In genomic region chr12:90999946-91000345, GRCh38 we compare ENCODE assay signal across 38 cellular contexts. TPM values are rescaled to one million over a fixed set of nuclear protein-coding genes. Genes with fewer than 3 reads are reported as not detected.
A peak's percentile ranks its signal among the peaks of the same experiment; 100 is the strongest.
DNase-seq lines count a peak whose midpoint lies in the region; ATAC-seq and TF ChIP-seq lines count a peak whose summit lies in the region.
"Had no signal": no experiment of that assay in that cellular context is flagged by ENCODE, and none has a peak within 500 bp of the region (broad histone marks: within the 10 kb centered on the region; RNA-seq: fewer than 3 reads in every experiment).

No MANE protein-coding gene starts in this region.

- TF ChIP-seq CTCF in 22Rv1 (IDR thresholded peaks at IDR 0.05) (no peak), foreskin keratinocyte (conservative IDR thresholded peaks at IDR 0.05) (no peak)

- no peaks in the 10 kb centered on the region for H3K4me1 Mint-ChIP-seq in activated CD4-positive, alpha-beta T cell treated with anti-CD3 and anti-CD28 coated beads, Interleukin-2, amount 10 ng/mL, durations not matched to agents 24 days and 14 days
- H3K4me1 Mint-ChIP-seq: CD4-positive, alpha-beta memory T cell; naive thymus-derived CD8-positive, alpha-beta T cell; stimulated activated naive CD8-positive, alpha-beta T cell treated with anti-CD3 and anti-CD28 coated beads, Interleukin-15, amount 100 ng/mL, for 72 hours had no signal

- H3K27me3 Mint-ChIP-seq in activated CD4-positive, alpha-beta T cell treated with anti-CD3 and anti-CD28 coated beads, Interleukin-2, amount 10 ng/mL, durations not matched to agents 24 days and 14 days, result peaks cover 4% of the 10 kb centered on the region
- H3K27me3 Mint-ChIP-seq: CD4-positive, alpha-beta memory T cell had no signal

- no peak overlapping the region for H3K27ac Mint-ChIP-seq in activated CD4-positive, alpha-beta T cell treated with anti-CD3 and anti-CD28 coated beads, Interleukin-2, amount 10 ng/mL, durations not matched to agents 24 days and 14 days
- H3K27ac Mint-ChIP-seq: activated naive CD4-positive, alpha-beta T cell treated with anti-CD3 and anti-CD28 coated beads for 36 hours; activated T-helper 1 cell treated with anti-CD3 and anti-CD28 coated beads, Interleukin-12 subunit alpha, Interleukin-12 subunit beta, Interleukin-2, Interleukin-4 antibody, amounts not matched to agents 30 ng/mL and 10 ng/mL and 1 ng/mL, durations not matched to agents 14 hours and 24 hours and 36 hours; CD4-positive, alpha-beta memory T cell; mesothelial cell of epicardium; naive thymus-derived CD8-positive, alpha-beta T cell; stimulated activated naive CD8-positive, alpha-beta T cell treated with anti-CD3 and anti-CD28 coated beads, Interleukin-15, amount 100 ng/mL, for 72 hours had no signal

- H3K4me1 ChIP-seq in foreskin keratinocyte, result peaks cover 14% of the 10 kb centered on the region
- H3K4me1 ChIP-seq: A549, Peyer's patch, vagina had no signal

- no peak overlapping the region for H3K4me3 Mint-ChIP-seq in activated CD4-positive, alpha-beta T cell treated with anti-CD3 and anti-CD28 coated beads, Interleukin-2, amount 10 ng/mL, durations not matched to agents 24 days and 14 days
- H3K4me3 Mint-ChIP-seq: activated naive CD4-positive, alpha-beta T cell treated with anti-CD3 and anti-CD28 coated beads for 36 hours; activated T-helper 1 cell treated with anti-CD3 and anti-CD28 coated beads, Interleukin-12 subunit alpha, Interleukin-12 subunit beta, Interleukin-2, Interleukin-4 antibody, amounts not matched to agents 30 ng/mL and 10 ng/mL and 1 ng/mL, durations not matched to agents 14 hours and 24 hours and 36 hours; CD4-positive, alpha-beta memory T cell; mesothelial cell of epicardium; naive thymus-derived CD8-positive, alpha-beta T cell; stimulated activated naive CD8-positive, alpha-beta T cell treated with anti-CD3 and anti-CD28 coated beads, Interleukin-15, amount 100 ng/mL, for 72 hours had no signal

- no peaks in the 10 kb centered on the region for H3K9me3 Mint-ChIP-seq in activated CD4-positive, alpha-beta T cell treated with anti-CD3 and anti-CD28 coated beads, Interleukin-2, amount 10 ng/mL, durations not matched to agents 24 days and 14 days
- H3K9me3 Mint-ChIP-seq: activated naive CD4-positive, alpha-beta T cell treated with anti-CD3 and anti-CD28 coated beads for 36 hours; activated T-helper 1 cell treated with anti-CD3 and anti-CD28 coated beads, Interleukin-12 subunit alpha, Interleukin-12 subunit beta, Interleukin-2, Interleukin-4 antibody, amounts not matched to agents 30 ng/mL and 10 ng/mL and 1 ng/mL, durations not matched to agents 14 hours and 24 hours and 36 hours; CD4-positive, alpha-beta memory T cell; mesothelial cell of epicardium; naive thymus-derived CD8-positive, alpha-beta T cell; stimulated activated naive CD8-positive, alpha-beta T cell treated with anti-CD3 and anti-CD28 coated beads, Interleukin-15, amount 100 ng/mL, for 72 hours had no signal

- peak overlapping the region; percentile 69 for H3K27ac ChIP-seq in 22Rv1
- H3K27ac ChIP-seq in foreskin keratinocyte, result no peak overlapping the region
- H3K27ac ChIP-seq: A549, HL-60, Peyer's patch, vagina had no signal

- DNase-seq in HT-29 (ENCODE audit: low spot score) (peak; percentile 37), amniotic epithelial cell (ENCODE audit: low read depth) (peak; percentile 59), foreskin keratinocyte (peak; percentile 42 to 70), inferior parietal cortex (ENCODE audit: extremely low spot score) (no peak), COLO829 (ENCODE audit: low spot score) (no peak)
- no peak for DNase-seq in activated CD4-positive, alpha-beta T cell treated with anti-CD3 and anti-CD28 coated beads, Interleukin-2, amount 10 ng/mL, durations not matched to agents 24 days and 14 days
- DNase-seq: activated CD4-positive, alpha-beta T cell treated with anti-CD3 and anti-CD28 coated beads, Interleukin-2, amount 50 U/mL, for 48 hours; activated CD4-positive, CD25-positive, alpha-beta regulatory T cell; activated naive CD4-positive, alpha-beta T cell treated with anti-CD3 and anti-CD28 coated beads for 36 hours; amniotic stem cell; CD4-positive, alpha-beta memory T cell; dermis blood vessel endothelial cell; GDM1; glutamatergic neuron; left ventricle myocardium superior; naive thymus-derived CD8-positive, alpha-beta T cell; NCI-H1105; NCI-H1930; NCI-H526; Peyer's patch; small intestine; stimulated activated CD4-positive, alpha-beta T cell treated with anti-CD3 and anti-CD28 coated beads, Interleukin-1b, Interleukin-23, amount 100 ng/mL, for 48 hours; stimulated activated CD8-positive, alpha-beta memory T cell treated with anti-CD3 and anti-CD28 coated beads, Interleukin-4, amount 100 ng/mL, for 48 hours; stimulated activated naive CD8-positive, alpha-beta T cell treated with anti-CD3 and anti-CD28 coated beads, Interleukin-15, amount 100 ng/mL, for 72 hours; T-helper 1 cell had no signal

- no peaks in the 10 kb centered on the region for H3K27me3 ChIP-seq in foreskin keratinocyte
- H3K27me3 ChIP-seq: Peyer's patch, vagina had no signal

- H3K36me3 Mint-ChIP-seq in activated CD4-positive, alpha-beta T cell treated with anti-CD3 and anti-CD28 coated beads, Interleukin-2, amount 10 ng/mL, durations not matched to agents 24 days and 14 days (ENCODE audit: low read depth), result no peaks in the 10 kb centered on the region
- H3K36me3 Mint-ChIP-seq: CD4-positive, alpha-beta memory T cell; mesothelial cell of epicardium; naive thymus-derived CD8-positive, alpha-beta T cell had no signal

- ATAC-seq in foreskin keratinocyte (peak; percentile 87), HG03159 (IDR thresholded peaks at IDR 0.05; ENCODE audit: unreplicated experiment) (no peak)
- ATAC-seq: A549; HepG2; left ventricle myocardium superior; naive thymus-derived CD8-positive, alpha-beta T cell; stimulated activated naive CD8-positive, alpha-beta T cell treated with anti-CD3 and anti-CD28 coated beads, Interleukin-15, amount 100 ng/mL, for 72 hours had no signal

- intact Hi-C loops in activated CD4-positive, alpha-beta T cell treated with anti-CD3 and anti-CD28 coated beads, Interleukin-2, amount 10 ng/mL, durations not matched to agents 24 days and 14 days (cut with micrococcal nuclease), result no loop called here

RNA-seq across cellular contexts. Expression of gene EPYC, which starts 4.8 kb away (rescaled TPM):
- total RNA-seq in HT-29 (2014; rRNA removed; shearing (Covaris generic)), result not detected in 2 replicates
- total RNA-seq in foreskin keratinocyte, result not detected in 2 replicates
- not detected in 2 replicates for polyA plus RNA-seq in foreskin keratinocyte
- not detected in 2 replicates for total RNA-seq in activated CD4-positive, alpha-beta T cell treated with anti-CD3 and anti-CD28 coated beads, Interleukin-2, amount 10 ng/mL, durations not matched to agents 24 days and 14 days
- total RNA-seq: activated naive CD4-positive, alpha-beta T cell treated with anti-CD3 and anti-CD28 coated beads for 36 hours; activated T-helper 1 cell treated with anti-CD3 and anti-CD28 coated beads, Interleukin-12 subunit alpha, Interleukin-12 subunit beta, Interleukin-2, Interleukin-4 antibody, amounts not matched to agents 30 ng/mL and 10 ng/mL and 1 ng/mL, durations not matched to agents 14 hours and 24 hours and 36 hours; cardiac septum; CD4-positive, alpha-beta memory T cell; dermis blood vessel endothelial cell; fibroblast of lung; HepG2; left ventricle myocardium superior; mesothelial cell of epicardium; naive thymus-derived CD8-positive, alpha-beta T cell; omental fat pad; Peyer's patch; vagina had no signal
- polyA plus RNA-seq: A549; CD4-positive, alpha-beta memory T cell; HepG2; keratinocyte; naive thymus-derived CD8-positive, alpha-beta T cell; small intestine had no signal

RNA-seq across cellular contexts. Expression of gene CCER1, which starts 45.0 kb away (rescaled TPM):
- not detected in 2 replicates for total RNA-seq in HT-29 (2014; rRNA removed; shearing (Covaris generic))
- not detected in 2 replicates for total RNA-seq in foreskin keratinocyte
- polyA plus RNA-seq in foreskin keratinocyte, result not detected in 2 replicates
- not detected in 2 replicates for total RNA-seq in activated CD4-positive, alpha-beta T cell treated with anti-CD3 and anti-CD28 coated beads, Interleukin-2, amount 10 ng/mL, durations not matched to agents 24 days and 14 days
- total RNA-seq: activated naive CD4-positive, alpha-beta T cell treated with anti-CD3 and anti-CD28 coated beads for 36 hours; activated T-helper 1 cell treated with anti-CD3 and anti-CD28 coated beads, Interleukin-12 subunit alpha, Interleukin-12 subunit beta, Interleukin-2, Interleukin-4 antibody, amounts not matched to agents 30 ng/mL and 10 ng/mL and 1 ng/mL, durations not matched to agents 14 hours and 24 hours and 36 hours; cardiac septum; CD4-positive, alpha-beta memory T cell; dermis blood vessel endothelial cell; fibroblast of lung; HepG2; left ventricle myocardium superior; mesothelial cell of epicardium; naive thymus-derived CD8-positive, alpha-beta T cell; omental fat pad; Peyer's patch; vagina had no signal
- polyA plus RNA-seq: A549; CD4-positive, alpha-beta memory T cell; fibroblast of lung; HepG2; keratinocyte; naive thymus-derived CD8-positive, alpha-beta T cell; small intestine; thymus had no signal

RNA-seq across cellular contexts. Expression of gene KERA, which starts 57.9 kb away (rescaled TPM):
- not detected in 2 replicates for total RNA-seq in HT-29 (2014; rRNA removed; shearing (Covaris generic))
- total RNA-seq in foreskin keratinocyte, result not detected in 2 replicates
- polyA plus RNA-seq in foreskin keratinocyte, result not detected in 2 replicates
- not detected in 2 replicates for total RNA-seq in activated CD4-positive, alpha-beta T cell treated with anti-CD3 and anti-CD28 coated beads, Interleukin-2, amount 10 ng/mL, durations not matched to agents 24 days and 14 days
- total RNA-seq: activated naive CD4-positive, alpha-beta T cell treated with anti-CD3 and anti-CD28 coated beads for 36 hours; activated T-helper 1 cell treated with anti-CD3 and anti-CD28 coated beads, Interleukin-12 subunit alpha, Interleukin-12 subunit beta, Interleukin-2, Interleukin-4 antibody, amounts not matched to agents 30 ng/mL and 10 ng/mL and 1 ng/mL, durations not matched to agents 14 hours and 24 hours and 36 hours; CD4-positive, alpha-beta memory T cell; dermis blood vessel endothelial cell; fibroblast of lung; HepG2; left ventricle myocardium superior; mesothelial cell of epicardium; naive thymus-derived CD8-positive, alpha-beta T cell; omental fat pad; Peyer's patch; vagina had no signal
- polyA plus RNA-seq: A549; CD4-positive, alpha-beta memory T cell; fibroblast of lung; HepG2; keratinocyte; naive thymus-derived CD8-positive, alpha-beta T cell had no signal

Comparison
In these comparisons a context has a peak if more than half of its experiments do, and no peak if none do; other contexts are left out.
1. DNase-seq: peak in HT-29 (single experiment), amniotic epithelial cell (single experiment) and foreskin keratinocyte (2 of 2); none in inferior parietal cortex (single experiment), COLO829 (single experiment) and activated CD4-positive, alpha-beta T cell treated with anti-CD3 and anti-CD28 coated beads, Interleukin-2, amount 10 ng/mL, durations not matched to agents 24 days and 14 days (single experiment).